In genomic region chr1:111990026-111990877, GRCh38 we compare ENCODE assay signal across 8 cellular contexts. TPM values are rescaled to one million over a fixed set of nuclear protein-coding genes. Genes with fewer than 3 reads are reported as not detected.
A peak's percentile ranks its signal among the peaks of the same experiment; 100 is the strongest.
DNase-seq lines count a peak whose midpoint lies in the region; ATAC-seq, FAIRE-seq and TF ChIP-seq lines count a peak whose summit lies in the region.

No MANE protein-coding gene starts in this region.

- POLR2A ChIA-PET in Panc1 (lab: Charles Lee) = no interaction called here

- no peak overlapping the region for H3K27ac Mint-ChIP-seq in endothelial cell (ENCODE audit: unreplicated experiment)
- no peak overlapping the region for H3K27ac Mint-ChIP-seq in naive B cell
- no peak overlapping the region for H3K27ac Mint-ChIP-seq in CD14-positive monocyte

- H3K27me3 Mint-ChIP-seq in endothelial cell (ENCODE audit: unreplicated experiment) (peaks cover 22% of the 10 kb centered on the region), naive B cell (peaks cover 52 to 71% (median 68%) of the 10 kb centered on the region in 3 donors), CD14-positive monocyte (ENCODE audit: low read depth in 3 of 3) (peaks cover 51 to 70% (median 55%) of the 10 kb centered on the region in 3 donors)

- peaks cover 10% of the 10 kb centered on the region for H3K27me3 ChIP-seq in Panc1 (ENCODE audit: control insufficient read depth, insufficient read depth, low read length)

- H3K36me3 ChIP-seq in Panc1 (ENCODE audit: control insufficient read depth, insufficient read depth, low read length) = no peaks in the 10 kb centered on the region

- no TSS peak for BruUV-seq in Panc1 (replicated peaks; lab: Mats Ljungman, UMichigan)

- no peak overlapping the region for H3K27ac ChIP-seq in Panc1 (ENCODE audit: low read length)

- intact Hi-C loops in Panc1 (cut with micrococcal nuclease; ENCODE audit: unreplicated experiment) (no loop called here), CD14-positive monocyte (cut with micrococcal nuclease) (no loop called here)

- in situ Hi-C loops in Panc1 (cut with HindIII; ENCODE audit: low pct_unique_long_range_greater_than_20kb, low sequenced_read_pairs) = no loop called here

- ATAC-seq in GM19372 (IDR thresholded peaks at IDR 0.05; ENCODE audit: low read depth, unreplicated experiment) = peak; percentile 42
- peak; percentile 63 for ATAC-seq in Panc1
- no peak for ATAC-seq in naive B cell (ENCODE audit: low read depth in 2 of 2)
- no peak for ATAC-seq in HG02970 (IDR thresholded peaks at IDR 0.05; ENCODE audit: low FRiP score, unreplicated experiment)

- no peaks in the 10 kb centered on the region for H3K4me1 ChIP-seq in Panc1 (ENCODE audit: control insufficient read depth, insufficient read depth, low read length)

- TF ChIP-seq CTCF in Panc1 (IDR thresholded peaks at IDR 0.05) = no peak; the same call in 1 of the 2 replicates
- no peak for TF ChIP-seq CTCF in endothelial cell (IDR thresholded peaks at IDR 0.05; ENCODE audit: unreplicated experiment)
- TF ChIP-seq CTCF in CD14-positive monocyte (IDR thresholded peaks at IDR 0.05) = no peak
- no peak for TF ChIP-seq CTCF in D721Med (IDR thresholded peaks at IDR 0.05; ENCODE audit: insufficient read depth, missing control alignments)

- no peaks in the 10 kb centered on the region for H3K9me3 Mint-ChIP-seq in endothelial cell (ENCODE audit: unreplicated experiment)
- H3K9me3 Mint-ChIP-seq in naive B cell = no peaks in the 10 kb centered on the region
- H3K9me3 Mint-ChIP-seq in CD14-positive monocyte = peaks cover 0 to 13% (median 3%) of the 10 kb centered on the region in 7 donors

- H3K4me3 ChIP-seq in Panc1 (ENCODE audit: low read depth in 2 of 2, low read length in 2 of 2) = peak overlapping the region; percentile 20 to 35

- H3K4me1 Mint-ChIP-seq in endothelial cell (ENCODE audit: unreplicated experiment) = peaks cover 12% of the 10 kb centered on the region
- peaks cover 5 to 30% (median 15%) of the 10 kb centered on the region in 3 donors for H3K4me1 Mint-ChIP-seq in naive B cell
- H3K4me1 Mint-ChIP-seq in CD14-positive monocyte = peaks cover 7% of the 10 kb centered on the region

- FAIRE-seq in D721Med (lab: Jason Lieb, UNC) = no peak

- H3K4me3 Mint-ChIP-seq in endothelial cell (ENCODE audit: unreplicated experiment) (peak overlapping the region; percentile 86), naive B cell (peak overlapping the region; percentile 9 to 82 (median 73)), CD14-positive monocyte (peak overlapping the region in 1 of 2 donors; percentile 83)

- H3K9me3 ChIP-seq in Panc1 (ENCODE audit: control insufficient read depth, insufficient read depth, low read depth, low read length) = no peaks in the 10 kb centered on the region

- CTCF ChIA-PET in Panc1 (lab: Charles Lee) = interaction anchor here (0.6 kb wide), 1 partner anchor 9 kb away, joined by 5 read pairs; no protein-coding TSS in a partner anchor

- no peaks in the 10 kb centered on the region for H3K36me3 Mint-ChIP-seq in endothelial cell (ENCODE audit: low read depth, unreplicated experiment)
- H3K36me3 Mint-ChIP-seq in naive B cell = no peaks in the 10 kb centered on the region
- H3K36me3 Mint-ChIP-seq in CD14-positive monocyte = no peaks in the 10 kb centered on the region

- DNase-seq in Panc1 (ENCODE audit: low read depth, low spot score) (no peak), endothelial cell (ENCODE audit: low spot score) (peak; percentile 24), naive B cell (no peak), CD14-positive monocyte (ENCODE audit: low spot score) (no peak), EL (no peak), D721Med (ENCODE audit: insufficient read length, low spot score) (no peak)

RNA-seq across cellular contexts. Expression of gene KCND3, which starts 0.8 kb away (rescaled TPM):
- total RNA-seq in Panc1 (2021; ENCODE audit: unreplicated experiment) (not detected), endothelial cell (ENCODE audit: unreplicated experiment) (0.15 TPM)
- not detected for polyA plus RNA-seq in Panc1 (2012; ENCODE audit: insufficient read length)
- polyA plus RNA-seq in naive B cell (ENCODE audit: low read depth in 6 of 6) (under 1 TPM in 2 of 6 donors, not detected in 4; 0.03 to 0.11 TPM), CD14-positive monocyte (not detected)

Comparison
In these comparisons a context has a peak if more than half of its experiments do, and no peak if none do; other contexts are left out.
1. ATAC-seq: peak in GM19372 (single experiment) and Panc1 (single experiment); none in naive B cell (0 of 2) and HG02970 (single experiment).